1 cellular context compared by ENCODE assay signal in genomic region chr12:56333679-56334489, GRCh38.
A peak's percentile ranks its signal among the peaks of the same experiment; 100 is the strongest.
TF ChIP-seq lines count a peak whose summit lies in the region.

A gene with protein sequence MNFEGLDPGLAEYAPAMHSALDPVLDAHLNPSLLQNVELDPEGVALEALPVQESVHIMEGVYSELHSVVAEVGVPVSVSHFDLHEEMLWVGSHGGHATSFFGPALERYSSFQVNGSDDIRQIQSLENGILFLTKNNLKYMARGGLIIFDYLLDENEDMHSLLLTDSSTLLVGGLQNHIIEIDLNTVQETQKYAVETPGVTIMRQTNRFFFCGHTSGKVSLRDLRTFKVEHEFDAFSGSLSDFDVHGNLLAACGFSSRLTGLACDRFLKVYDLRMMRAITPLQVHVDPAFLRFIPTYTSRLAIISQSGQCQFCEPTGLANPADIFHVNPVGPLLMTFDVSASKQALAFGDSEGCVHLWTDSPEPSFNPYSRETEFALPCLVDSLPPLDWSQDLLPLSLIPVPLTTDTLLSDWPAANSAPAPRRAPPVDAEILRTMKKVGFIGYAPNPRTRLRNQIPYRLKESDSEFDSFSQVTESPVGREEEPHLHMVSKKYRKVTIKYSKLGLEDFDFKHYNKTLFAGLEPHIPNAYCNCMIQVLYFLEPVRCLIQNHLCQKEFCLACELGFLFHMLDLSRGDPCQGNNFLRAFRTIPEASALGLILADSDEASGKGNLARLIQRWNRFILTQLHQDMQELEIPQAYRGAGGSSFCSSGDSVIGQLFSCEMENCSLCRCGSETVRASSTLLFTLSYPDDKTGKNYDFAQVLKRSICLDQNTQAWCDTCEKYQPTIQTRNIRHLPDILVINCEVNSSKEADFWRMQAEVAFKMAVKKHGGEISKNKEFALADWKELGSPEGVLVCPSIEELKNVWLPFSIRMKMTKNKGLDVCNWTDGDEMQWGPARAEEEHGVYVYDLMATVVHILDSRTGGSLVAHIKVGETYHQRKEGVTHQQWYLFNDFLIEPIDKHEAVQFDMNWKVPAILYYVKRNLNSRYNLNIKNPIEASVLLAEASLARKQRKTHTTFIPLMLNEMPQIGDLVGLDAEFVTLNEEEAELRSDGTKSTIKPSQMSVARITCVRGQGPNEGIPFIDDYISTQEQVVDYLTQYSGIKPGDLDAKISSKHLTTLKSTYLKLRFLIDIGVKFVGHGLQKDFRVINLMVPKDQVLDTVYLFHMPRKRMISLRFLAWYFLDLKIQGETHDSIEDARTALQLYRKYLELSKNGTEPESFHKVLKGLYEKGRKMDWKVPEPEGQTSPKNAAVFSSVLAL (minus strand): TSS chr12:56334000. CDS start chr12:56333094, 906 bp downstream.

TF ChIP-seq in GM12878, 131 proteins besides CTCF, POLR2A, EP300 and RAD21 (continued from another document and continues in another):
- TF ChIP-seq REST (IDR thresholded peaks at IDR 0.05; ENCODE audit: low read depth, low read length) = no peak
- TF ChIP-seq TCF12 (IDR thresholded peaks at IDR 0.05; ENCODE audit: low read depth, low read length) = peak; percentile 32; the same call in 1 of the 2 replicates
- no peak; the same call in 1 of the 2 replicates for TF ChIP-seq MTA3 (IDR thresholded peaks at IDR 0.05; ENCODE audit: borderline replicate concordance, low read length)
- no peak for TF ChIP-seq NR2C2 (IDR thresholded peaks at IDR 0.05; ENCODE audit: borderline replicate concordance, control insufficient read depth, insufficient read length, low read depth)
- no peak; the same call in 1 of the 2 replicates for TF ChIP-seq RB1 (IDR thresholded peaks at IDR 0.05; ENCODE audit: borderline replicate concordance)
- no peak for TF ChIP-seq KAT2A (conservative IDR thresholded peaks at IDR 0.05; ENCODE audit: control insufficient read depth, low read depth, low read length)
- TF ChIP-seq RFX5 (IDR thresholded peaks at IDR 0.05; ENCODE audit: low read depth, low read length) = peak; percentile 83
- peak; percentile 83 for TF ChIP-seq NR2C1 (IDR thresholded peaks at IDR 0.05)
- no peak; the same call in none of the 2 replicates for TF ChIP-seq CBFB (IDR thresholded peaks at IDR 0.05; ENCODE audit: low read depth)
- peak; percentile 77 for TF ChIP-seq BCLAF1 (IDR thresholded peaks at IDR 0.05)
- TF ChIP-seq KLF5 (IDR thresholded peaks at IDR 0.05; ENCODE audit: partially characterized antibody) = peak; percentile 95
- TF ChIP-seq, protein P1, sequence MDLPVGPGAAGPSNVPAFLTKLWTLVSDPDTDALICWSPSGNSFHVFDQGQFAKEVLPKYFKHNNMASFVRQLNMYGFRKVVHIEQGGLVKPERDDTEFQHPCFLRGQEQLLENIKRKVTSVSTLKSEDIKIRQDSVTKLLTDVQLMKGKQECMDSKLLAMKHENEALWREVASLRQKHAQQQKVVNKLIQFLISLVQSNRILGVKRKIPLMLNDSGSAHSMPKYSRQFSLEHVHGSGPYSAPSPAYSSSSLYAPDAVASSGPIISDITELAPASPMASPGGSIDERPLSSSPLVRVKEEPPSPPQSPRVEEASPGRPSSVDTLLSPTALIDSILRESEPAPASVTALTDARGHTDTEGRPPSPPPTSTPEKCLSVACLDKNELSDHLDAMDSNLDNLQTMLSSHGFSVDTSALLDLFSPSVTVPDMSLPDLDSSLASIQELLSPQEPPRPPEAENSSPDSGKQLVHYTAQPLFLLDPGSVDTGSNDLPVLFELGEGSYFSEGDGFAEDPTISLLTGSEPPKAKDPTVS (IDR thresholded peaks at IDR 0.05; ENCODE audit: low read depth, low read length) = no peak
- TF ChIP-seq SUZ12 (IDR thresholded peaks at IDR 0.05; ENCODE audit: unreplicated experiment) = no peak
- TF ChIP-seq STAT1 (conservative IDR thresholded peaks at IDR 0.05) = no peak
- no peak for TF ChIP-seq ZBED1 (IDR thresholded peaks at IDR 0.05; ENCODE audit: borderline replicate concordance)
- TF ChIP-seq POU2F2 (IDR thresholded peaks at IDR 0.05; ENCODE audit: borderline replicate concordance, low read depth, low read length) = peak; percentile 57; the same call in 1 of the 3 replicates
- TF ChIP-seq, protein P2, sequence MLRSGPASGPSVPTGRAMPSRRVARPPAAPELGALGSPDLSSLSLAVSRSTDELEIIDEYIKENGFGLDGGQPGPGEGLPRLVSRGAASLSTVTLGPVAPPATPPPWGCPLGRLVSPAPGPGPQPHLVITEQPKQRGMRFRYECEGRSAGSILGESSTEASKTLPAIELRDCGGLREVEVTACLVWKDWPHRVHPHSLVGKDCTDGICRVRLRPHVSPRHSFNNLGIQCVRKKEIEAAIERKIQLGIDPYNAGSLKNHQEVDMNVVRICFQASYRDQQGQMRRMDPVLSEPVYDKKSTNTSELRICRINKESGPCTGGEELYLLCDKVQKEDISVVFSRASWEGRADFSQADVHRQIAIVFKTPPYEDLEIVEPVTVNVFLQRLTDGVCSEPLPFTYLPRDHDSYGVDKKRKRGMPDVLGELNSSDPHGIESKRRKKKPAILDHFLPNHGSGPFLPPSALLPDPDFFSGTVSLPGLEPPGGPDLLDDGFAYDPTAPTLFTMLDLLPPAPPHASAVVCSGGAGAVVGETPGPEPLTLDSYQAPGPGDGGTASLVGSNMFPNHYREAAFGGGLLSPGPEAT (IDR thresholded peaks at IDR 0.05; ENCODE audit: low read depth) = peak; percentile 99
- TF ChIP-seq RUNX3 (IDR thresholded peaks at IDR 0.05; ENCODE audit: low read length) = peak; percentile 69
- TF ChIP-seq CHD1 (IDR thresholded peaks at IDR 0.05; ENCODE audit: low read depth, low read length) = no peak; the same call in 1 of the 2 replicates
- peak; percentile 74 for TF ChIP-seq GABPA (IDR thresholded peaks at IDR 0.05; ENCODE audit: low read depth)
- no peak for TF ChIP-seq PAX8 (IDR thresholded peaks at IDR 0.05)
- TF ChIP-seq, protein P3, sequence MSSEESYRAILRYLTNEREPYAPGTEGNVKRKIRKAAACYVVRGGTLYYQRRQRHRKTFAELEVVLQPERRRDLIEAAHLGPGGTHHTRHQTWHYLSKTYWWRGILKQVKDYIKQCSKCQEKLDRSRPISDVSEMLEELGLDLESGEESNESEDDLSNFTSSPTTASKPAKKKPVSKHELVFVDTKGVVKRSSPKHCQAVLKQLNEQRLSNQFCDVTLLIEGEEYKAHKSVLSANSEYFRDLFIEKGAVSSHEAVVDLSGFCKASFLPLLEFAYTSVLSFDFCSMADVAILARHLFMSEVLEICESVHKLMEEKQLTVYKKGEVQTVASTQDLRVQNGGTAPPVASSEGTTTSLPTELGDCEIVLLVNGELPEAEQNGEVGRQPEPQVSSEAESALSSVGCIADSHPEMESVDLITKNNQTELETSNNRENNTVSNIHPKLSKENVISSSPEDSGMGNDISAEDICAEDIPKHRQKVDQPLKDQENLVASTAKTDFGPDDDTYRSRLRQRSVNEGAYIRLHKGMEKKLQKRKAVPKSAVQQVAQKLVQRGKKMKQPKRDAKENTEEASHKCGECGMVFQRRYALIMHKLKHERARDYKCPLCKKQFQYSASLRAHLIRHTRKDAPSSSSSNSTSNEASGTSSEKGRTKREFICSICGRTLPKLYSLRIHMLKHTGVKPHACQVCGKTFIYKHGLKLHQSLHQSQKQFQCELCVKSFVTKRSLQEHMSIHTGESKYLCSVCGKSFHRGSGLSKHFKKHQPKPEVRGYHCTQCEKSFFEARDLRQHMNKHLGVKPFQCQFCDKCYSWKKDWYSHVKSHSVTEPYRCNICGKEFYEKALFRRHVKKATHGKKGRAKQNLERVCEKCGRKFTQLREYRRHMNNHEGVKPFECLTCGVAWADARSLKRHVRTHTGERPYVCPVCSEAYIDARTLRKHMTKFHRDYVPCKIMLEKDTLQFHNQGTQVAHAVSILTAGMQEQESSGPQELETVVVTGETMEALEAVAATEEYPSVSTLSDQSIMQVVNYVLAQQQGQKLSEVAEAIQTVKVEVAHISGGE (CRISPR knock-in tag; IDR thresholded peaks at IDR 0.05) = peak; percentile 18; the same call in 1 of the 2 replicates
- TF ChIP-seq ZZZ3 (IDR thresholded peaks at IDR 0.05; ENCODE audit: control insufficient read depth, insufficient read length, low read depth) = no peak
- TF ChIP-seq, protein P4, sequence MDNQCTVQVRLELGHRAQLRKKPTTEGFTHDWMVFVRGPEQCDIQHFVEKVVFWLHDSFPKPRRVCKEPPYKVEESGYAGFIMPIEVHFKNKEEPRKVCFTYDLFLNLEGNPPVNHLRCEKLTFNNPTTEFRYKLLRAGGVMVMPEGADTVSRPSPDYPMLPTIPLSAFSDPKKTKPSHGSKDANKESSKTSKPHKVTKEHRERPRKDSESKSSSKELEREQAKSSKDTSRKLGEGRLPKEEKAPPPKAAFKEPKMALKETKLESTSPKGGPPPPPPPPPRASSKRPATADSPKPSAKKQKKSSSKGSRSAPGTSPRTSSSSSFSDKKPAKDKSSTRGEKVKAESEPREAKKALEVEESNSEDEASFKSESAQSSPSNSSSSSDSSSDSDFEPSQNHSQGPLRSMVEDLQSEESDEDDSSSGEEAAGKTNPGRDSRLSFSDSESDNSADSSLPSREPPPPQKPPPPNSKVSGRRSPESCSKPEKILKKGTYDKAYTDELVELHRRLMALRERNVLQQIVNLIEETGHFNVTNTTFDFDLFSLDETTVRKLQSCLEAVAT (IDR thresholded peaks at IDR 0.05) = peak; percentile 59; the same call in 1 of the 2 replicates
- no peak for TF ChIP-seq IRF4 (IDR thresholded peaks at IDR 0.05; ENCODE audit: low read depth, low read length)
- no peak for TF ChIP-seq SMARCA5 (IDR thresholded peaks at IDR 0.05)
- no peak for TF ChIP-seq ZNF24 (IDR thresholded peaks at IDR 0.05)
- TF ChIP-seq MEF2A (IDR thresholded peaks at IDR 0.05; ENCODE audit: insufficient read depth, low read depth, low read length) = 0 out of 2 replicates have a peak, but pooled peaks have one; percentile 42
- no peak for TF ChIP-seq MYC (IDR thresholded peaks at IDR 0.05; ENCODE audit: insufficient read depth, insufficient read length, insufficient replicate concordance, low read length, severe bottlenecking)
- TF ChIP-seq SMAD1 (IDR thresholded peaks at IDR 0.05; ENCODE audit: low read depth, partially characterized antibody) = peak; percentile 78
- peak; percentile 35; the same call in 1 of the 2 replicates for TF ChIP-seq NFIC (IDR thresholded peaks at IDR 0.05; ENCODE audit: low read depth, low read length)
- no peak for TF ChIP-seq CEBPZ (IDR thresholded peaks at IDR 0.05; ENCODE audit: low read depth, low read length)
- no peak for TF ChIP-seq ZNF207 (IDR thresholded peaks at IDR 0.05; ENCODE audit: borderline replicate concordance)
- no peak for TF ChIP-seq RCOR1 (conservative IDR thresholded peaks at IDR 0.05; ENCODE audit: low read depth, low read length)
- TF ChIP-seq CEBPB (IDR thresholded peaks at IDR 0.05; ENCODE audit: borderline replicate concordance in 1 of 2, low read depth in 2 of 2, low read length in 2 of 2) = no peak
- peak; percentile 96 for TF ChIP-seq NR2F1 (conservative IDR thresholded peaks at IDR 0.05)
